Comparison of ENCODE assay signal across 26 cellular contexts in genomic region chr20:57012691-57013090, GRCh38.
"Had no signal": no experiment of that assay in that cellular context is flagged by ENCODE, and none has a peak within 500 bp of the region (broad histone marks: within the 10 kb centered on the region; RNA-seq: fewer than 3 reads in every experiment).

No MANE protein-coding gene starts in this region.

- DNase-seq: colonic mucosa; cortex of kidney; effector CD8-positive, alpha-beta T cell; effector memory CD8-positive, alpha-beta T cell; endodermal cell; erythroblast; esophagus squamous epithelium; foreskin fibroblast; foreskin melanocyte; gastrocnemius medialis; glutamatergic neuron; head of caudate nucleus; heart right ventricle; hippocampal formation; left cardiac atrium; left lung; left ventricle myocardium superior; lower lobe of right lung; mesenchymal stem cell; mucosa of descending colon; naive B cell had no signal

- H3K27ac ChIP-seq: colonic mucosa, epithelial cell of prostate, esophagus squamous epithelium, gastrocnemius medialis, heart right ventricle, left lung, lower lobe of right lung had no signal

- ATAC-seq: effector memory CD8-positive, alpha-beta T cell; gastrocnemius medialis; heart right ventricle; left cardiac atrium; left lung; left ventricle myocardium superior; lower lobe of right lung; mucosa of descending colon had no signal

- H3K27ac Mint-ChIP-seq: dendritic cell treated with granulocyte-macrophage colony-stimulating factor and Interleukin-4, amounts not matched to agents 40 ng/mL and 50 ng/mL, for 4 days; effector memory CD8-positive, alpha-beta T cell; endodermal cell; mesothelial cell of epicardium; naive B cell had no signal

- H3K4me3 Mint-ChIP-seq: dendritic cell treated with granulocyte-macrophage colony-stimulating factor and Interleukin-4, amounts not matched to agents 40 ng/mL and 50 ng/mL, for 4 days; effector memory CD8-positive, alpha-beta T cell; endodermal cell; mesothelial cell of epicardium; naive B cell had no signal

- H3K36me3 ChIP-seq: colonic mucosa, esophagus squamous epithelium, gastrocnemius medialis, heart right ventricle, left lung, lower lobe of right lung had no signal

- H3K4me1 ChIP-seq: colonic mucosa, gastrocnemius medialis, heart right ventricle, left lung, lower lobe of right lung had no signal

- FAIRE-seq: islet of Langerhans, keratinocyte had no signal

- H3K9me3 Mint-ChIP-seq: dendritic cell treated with granulocyte-macrophage colony-stimulating factor and Interleukin-4, amounts not matched to agents 40 ng/mL and 50 ng/mL, for 4 days; effector memory CD8-positive, alpha-beta T cell; endodermal cell; mesothelial cell of epicardium had no signal

- H3K27me3 ChIP-seq: colonic mucosa had no signal

- H3K4me3 ChIP-seq: colonic mucosa, esophagus squamous epithelium, gastrocnemius medialis, heart right ventricle, left lung, lower lobe of right lung, mucosa of descending colon had no signal

- H3K9me3 ChIP-seq: colonic mucosa, esophagus squamous epithelium, gastrocnemius medialis, heart right ventricle, left lung, lower lobe of right lung, mucosa of descending colon had no signal

- H3K36me3 Mint-ChIP-seq: mesothelial cell of epicardium, naive B cell had no signal
